8 cellular contexts compared by ENCODE assay signal in the genomic region with DNA sequence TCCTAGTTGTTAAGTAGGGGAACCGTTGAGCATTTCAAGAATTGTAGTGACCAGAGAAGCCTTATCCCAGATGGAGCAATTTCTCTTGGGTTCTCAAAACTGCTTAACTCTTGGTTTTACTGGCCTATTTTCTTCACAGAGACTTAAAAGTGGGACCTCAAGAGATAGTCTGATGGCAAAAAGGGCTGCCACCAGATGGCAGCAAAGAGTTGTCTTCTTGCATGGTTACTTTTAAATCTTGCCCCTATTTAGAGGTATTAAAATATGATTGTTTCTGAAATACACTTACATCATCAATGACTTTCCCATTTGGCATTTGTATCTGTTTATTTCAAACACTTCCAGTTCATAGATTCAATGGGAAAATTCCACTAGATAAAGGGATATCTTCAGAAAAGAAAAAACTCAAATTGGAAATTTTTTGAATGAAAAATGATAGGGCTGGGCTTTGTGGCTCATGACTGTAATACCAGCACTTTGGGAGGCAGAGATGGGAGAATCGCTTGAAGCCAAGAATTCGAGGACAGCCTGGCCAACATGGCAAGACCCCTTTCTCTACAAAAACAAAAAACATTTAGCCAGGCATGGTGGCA.
DNase-seq lines count a peak whose midpoint lies in the region; ATAC-seq and TF ChIP-seq lines count a peak whose summit lies in the region.

No MANE protein-coding gene starts in this region.

- H3K9me3 ChIP-seq in Panc1 (ENCODE audit: control insufficient read depth, insufficient read depth, low read depth, low read length) (no peaks in the 10 kb centered on the region), lung (ENCODE audit: control insufficient read depth in 2 of 2, insufficient read depth in 1 of 2, low read length in 1 of 2) (no peaks in the 10 kb centered on the region), tibial nerve (no peaks in the 10 kb centered on the region)

- POLR2A ChIA-PET in AG04449 (lab: Yijun Ruan, JAX) (no interaction called here), Panc1 (lab: Charles Lee) (no interaction called here)

- H3K36me3 ChIP-seq in Panc1 (ENCODE audit: control insufficient read depth, insufficient read depth, low read length) = no peaks in the 10 kb centered on the region
- H3K36me3 ChIP-seq in lung (ENCODE audit: control insufficient read depth in 2 of 2, insufficient read depth in 2 of 2, low read length in 2 of 2) = no peaks in the 10 kb centered on the region
- H3K36me3 ChIP-seq in tibial nerve = no peaks in the 10 kb centered on the region

- no peaks in the 10 kb centered on the region for H3K27me3 ChIP-seq in Panc1 (ENCODE audit: control insufficient read depth, insufficient read depth, low read length)
- H3K27me3 ChIP-seq in lung (ENCODE audit: control insufficient read depth, insufficient read depth) = no peaks in the 10 kb centered on the region
- H3K27me3 ChIP-seq in tibial nerve = no peaks in the 10 kb centered on the region

- H3K4me1 ChIP-seq in Panc1 (ENCODE audit: control insufficient read depth, insufficient read depth, low read length) = no peaks in the 10 kb centered on the region
- no peaks in the 10 kb centered on the region for H3K4me1 ChIP-seq in lung (ENCODE audit: control insufficient read depth in 2 of 2, insufficient read depth in 2 of 2, low read length in 2 of 2)
- H3K4me1 ChIP-seq in tibial nerve = peaks cover 0 to 17% (median 0%) of the 10 kb centered on the region in 4 donors

- no peak for TF ChIP-seq EP300 in tibial nerve (IDR thresholded peaks at IDR 0.05)

- TF ChIP-seq CTCF in AG04449 (IDR thresholded peaks at IDR 0.05; ENCODE audit: insufficient read depth, low read length, missing control alignments) (peak; percentile 20), GM12865 (IDR thresholded peaks at IDR 0.05; ENCODE audit: insufficient read depth, low read depth, low read length, missing control alignments) (peak; percentile 75), Panc1 (IDR thresholded peaks at IDR 0.05) (peak; percentile 76), lung (IDR thresholded peaks at IDR 0.05; ENCODE audit: control extremely low read depth, extremely low read depth) (peak; percentile 41), tibial nerve (IDR thresholded peaks at IDR 0.05) (peak; percentile 63 to 84 (median 70))

- no peak overlapping the region for H3K4me3 ChIP-seq in AG04449 (ENCODE audit: low read depth, low read length)
- no peak overlapping the region for H3K4me3 ChIP-seq in GM12865 (ENCODE audit: low read depth, low read length)
- H3K4me3 ChIP-seq in Panc1 (ENCODE audit: low read depth in 2 of 2, low read length in 2 of 2) = no peak overlapping the region
- H3K4me3 ChIP-seq in lung = no peak overlapping the region
- no peak overlapping the region for H3K4me3 ChIP-seq in tibial nerve

- TF ChIP-seq POLR2A in tibial nerve (IDR thresholded peaks at IDR 0.05) = no peak

- no peak for DNase-seq in AG04449 (ENCODE audit: low read depth, low spot score)
- DNase-seq in GM12865 (ENCODE audit: low read depth) = peak; percentile 71
- peak; percentile 72 for DNase-seq in HT-29 (ENCODE audit: low spot score)
- peak; percentile 22 for DNase-seq in Panc1 (ENCODE audit: low read depth, low spot score)
- DNase-seq in dermis blood vessel endothelial cell = peak; percentile 41
- DNase-seq in lung (ENCODE audit: low spot score) = peak; percentile 41
- DNase-seq in tibial nerve (ENCODE audit: low spot score in 2 of 2) = peak; percentile 69 to 90
- DNase-seq in amniotic stem cell (lab: John Stamatoyannopoulos, UW) = no peak

- H3K27ac ChIP-seq in Panc1 (ENCODE audit: low read length) = no peak overlapping the region
- H3K27ac ChIP-seq in lung (ENCODE audit: low read depth in 1 of 2, low read length in 1 of 2) = no peak overlapping the region
- no peak overlapping the region for H3K27ac ChIP-seq in tibial nerve

- CTCF ChIA-PET in AG04449 (lab: Yijun Ruan, JAX) (no interaction called here), Panc1 (lab: Charles Lee) (no interaction called here)

- in situ Hi-C loops in Panc1 (cut with HindIII; ENCODE audit: low pct_unique_long_range_greater_than_20kb, low sequenced_read_pairs) = no loop called here

- no TSS peak for BruUV-seq in Panc1 (replicated peaks; lab: Mats Ljungman, UMichigan)

- WGBS in lung, 2 donors = 37 to 59% methylated on average over 3 of the region's 3 CpGs
- 39 to 45% methylated on average over 3 of the region's 3 CpGs for WGBS in tibial nerve, 2 donors

- intact Hi-C loops in Panc1 (cut with micrococcal nuclease; ENCODE audit: unreplicated experiment) = loop anchor here (1.0 kb wide), 1 partner anchor 299 kb away; no protein-coding TSS in a partner anchor

- ATAC-seq in Panc1 = no peak
- ATAC-seq in lung (ENCODE audit: insufficient read depth, low FRiP score) = no peak

Comparison
In these comparisons a context has a peak if more than half of its experiments do, and no peak if none do; other contexts are left out.
1. DNase-seq: peak in GM12865 (single experiment), HT-29 (single experiment), Panc1 (single experiment), dermis blood vessel endothelial cell (single experiment), lung (single experiment) and tibial nerve (2 of 2); none in AG04449 (single experiment) and amniotic stem cell (single experiment).
2. CTCF ChIP-seq: peak in every context shown above with its lines; median percentile 76 in Panc1; 75 in GM12865; 70 in tibial nerve; 41 in lung; 20 in AG04449.